ENCODE assay signal across 28 cellular contexts in the genomic region with DNA sequence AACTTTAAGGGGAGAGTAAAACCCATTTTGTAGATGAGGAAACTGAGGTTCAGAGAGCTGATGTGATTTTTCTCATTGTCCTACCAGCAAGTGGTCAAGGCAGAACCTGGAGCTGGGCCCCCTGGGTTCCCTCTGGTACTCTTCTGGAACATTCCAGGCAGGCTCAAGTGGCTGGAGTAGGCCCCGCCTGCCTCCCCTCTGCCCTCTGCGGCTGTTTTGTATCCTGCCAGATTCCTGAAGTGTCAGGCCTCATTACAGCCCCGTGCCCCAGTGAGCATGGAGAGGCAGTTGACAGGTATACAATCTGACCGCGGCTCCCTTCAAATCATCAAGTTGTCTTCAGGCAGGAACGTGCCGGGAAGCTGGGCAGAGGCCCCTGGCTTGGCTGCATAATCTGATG.
"Had no signal": no experiment of that assay in that cellular context is flagged by ENCODE, and none has a peak within 500 bp of the region (broad histone marks: within the 10 kb centered on the region; RNA-seq: fewer than 3 reads in every experiment).

No MANE protein-coding gene starts in this region.

- H3K9me3 ChIP-seq: colonic mucosa, mucosa of descending colon, psoas muscle, spleen, suprapubic skin, tibial nerve had no signal

- H3K9me3 Mint-ChIP-seq: T-helper 1 cell treated with Interleukin-12 subunit alpha and Interleukin-12 subunit beta and Interleukin-4 antibody, amounts not matched to agents 30 μg/mL and 1 μg/mL, for 36 hours had no signal

- H3K27ac Mint-ChIP-seq: activated naive CD4-positive, alpha-beta T cell treated with anti-CD3 and anti-CD28 coated beads, Interleukin-2, amount 50 U/mL, for 72 hours; nephron; T-helper 1 cell treated with Interleukin-12 subunit alpha and Interleukin-12 subunit beta and Interleukin-4 antibody, amounts not matched to agents 30 μg/mL and 1 μg/mL, for 36 hours had no signal

- H3K4me3 Mint-ChIP-seq: nephron; T-helper 1 cell treated with Interleukin-12 subunit alpha and Interleukin-12 subunit beta and Interleukin-4 antibody, amounts not matched to agents 30 μg/mL and 1 μg/mL, for 36 hours had no signal

- H3K27me3 ChIP-seq: colonic mucosa, tibial nerve had no signal

- H3K36me3 ChIP-seq: colonic mucosa, spleen, suprapubic skin, tibial nerve, WERI-Rb-1 had no signal

- H3K4me3 ChIP-seq: colonic mucosa, lung, mucosa of descending colon, psoas muscle, spleen, suprapubic skin, tibial nerve had no signal

- H3K4me1 ChIP-seq: colonic mucosa, parathyroid adenoma, psoas muscle, spleen had no signal

- H3K27ac ChIP-seq: colonic mucosa, epithelial cell of prostate, parathyroid adenoma, psoas muscle, spleen, suprapubic skin, tibial nerve, WERI-Rb-1 had no signal

- ATAC-seq: activated CD4-positive, CD25-positive, alpha-beta regulatory T cell treated with anti-CD3 and anti-CD28 coated beads, Interleukin-2, amount 50 U/mL, for 24 hours; activated naive CD4-positive, alpha-beta T cell treated with anti-CD3 and anti-CD28 coated beads, Interleukin-2, amount 50 U/mL, for 72 hours; left colon; mucosa of descending colon; psoas muscle had no signal

- DNase-seq: activated CD4-positive, alpha-beta T cell treated with anti-CD3 and anti-CD28 coated beads for 48 hours; activated CD4-positive, alpha-beta T cell treated with anti-CD3 and anti-CD28 coated beads, Interleukin-2, amount 50 U/mL, for 48 hours; activated CD8-positive, alpha-beta memory T cell treated with anti-CD3 and anti-CD28 coated beads for 24 hours; activated T-cell treated with anti-CD3 and anti-CD28 coated beads, Interleukin-2, amount 50 U/mL, for 1 hour; anterior cingulate cortex; cerebellar nuclear complex; colonic mucosa; effector CD8-positive, alpha-beta T cell; glutamatergic neuron; hippocampal formation; left colon; mesendoderm; mucosa of descending colon; psoas muscle; spleen; stimulated activated naive CD4-positive, alpha-beta T cell; SW 1271; T1000; WERI-Rb-1 had no signal
